6 cellular contexts compared by ENCODE assay signal in the genomic region with DNA sequence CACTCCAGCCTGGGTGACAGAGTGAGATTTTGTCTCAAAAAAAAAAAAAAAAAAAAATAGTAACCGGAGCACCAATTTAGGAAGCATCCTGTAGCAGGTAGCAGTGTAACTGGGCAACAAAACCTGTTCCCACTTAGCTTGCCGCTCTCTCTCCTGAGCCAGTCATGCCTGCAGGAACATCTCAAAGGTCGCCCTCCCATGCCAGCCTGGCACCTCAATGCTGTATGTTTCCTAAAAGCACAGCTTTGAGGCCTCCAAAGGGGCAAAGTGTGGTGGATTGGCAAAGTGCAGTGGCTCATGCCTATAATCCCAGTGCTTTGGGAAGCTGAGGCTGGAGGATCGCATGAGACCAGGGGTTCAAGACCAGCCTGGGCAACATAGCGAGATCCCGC.
"Had no signal": no experiment of that assay in that cellular context is flagged by ENCODE, and none has a peak within 500 bp of the region (broad histone marks: within the 10 kb centered on the region; RNA-seq: fewer than 3 reads in every experiment).

No MANE protein-coding gene starts in this region.

- H3K4me3 ChIP-seq: GM23248 had no signal

- H3K9ac ChIP-seq: GM23248 had no signal

- DNase-seq: GM23248, GOT3, H9, HCEC 1CT, KBM-7 had no signal

- H3K27ac ChIP-seq: GM23248 had no signal

- H2AFZ ChIP-seq: GM23248 had no signal

- FAIRE-seq: HTR-8/SVneo had no signal
